35 cellular contexts compared by ENCODE assay signal in the genomic region with DNA sequence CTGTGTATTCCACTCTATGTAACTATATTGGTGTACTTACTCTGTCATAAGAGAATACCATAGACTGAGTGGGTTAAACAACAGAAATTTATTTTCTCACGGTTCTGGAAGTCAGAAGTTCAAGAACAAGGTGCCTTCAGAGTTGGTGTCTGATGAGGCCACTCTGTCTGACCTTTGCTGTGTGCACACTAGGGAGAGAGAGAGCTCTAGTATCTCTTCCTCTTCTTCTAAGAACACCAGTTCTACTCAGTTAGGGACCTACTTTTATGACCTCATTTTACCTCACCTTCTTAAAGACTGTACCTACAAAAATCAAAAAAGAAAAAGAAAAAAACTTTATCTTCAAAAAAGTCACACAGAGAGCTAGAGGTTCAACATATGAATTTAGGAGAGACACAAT.
"Had no signal": no experiment of that assay in that cellular context is flagged by ENCODE, and none has a peak within 500 bp of the region (broad histone marks: within the 10 kb centered on the region; RNA-seq: fewer than 3 reads in every experiment).

No MANE protein-coding gene starts in this region.

- H3K27me3 ChIP-seq: MG63 had no signal

- DNase-seq: Karpas-422, Kasumi-1, MG63, MM.1S, MV-4-11, NCI-H1048, NCI-H1092, NCI-H1092 treated with DMSO at 0.1 percent for 48 hours, NCI-H1105, NCI-H1105 treated with DMSO at 0.1 percent for 48 hours, NCI-H1417 treated with DMSO at 0.1 percent for 48 hours, NCI-H1436, NCI-H1436 treated with DMSO at 0.1 percent for 48 hours, NCI-H146, NCI-H1694, NCI-H1694 treated with DMSO at 0.1 percent for 48 hours, NCI-H187, NCI-H187 treated with DMSO at 0.1 percent for 48 hours, NCI-H1930, NCI-H2029, NCI-H2029 treated with DMSO at 0.1 percent for 48 hours, NCI-H2081, NCI-H2081 treated with DMSO at 0.1 percent for 48 hours, NCI-H2107, NCI-H2171, NCI-H2171 treated with DMSO at 0.1 percent for 48 hours, NCI-H2227 treated with DMSO at 0.1 percent for 48 hours, NCI-H226, NCI-H345, NCI-H446, NCI-H446 treated with DMSO at 0.1 percent for 48 hours, NCI-H510A, NCI-H510A treated with DMSO at 0.1 percent for 48 hours, NCI-H524 had no signal

- H3K27ac ChIP-seq: KMS-11 had no signal

- H3K36me3 ChIP-seq: MG63 had no signal

- H3K4me3 ChIP-seq: MG63 had no signal
